In the genomic region with DNA sequence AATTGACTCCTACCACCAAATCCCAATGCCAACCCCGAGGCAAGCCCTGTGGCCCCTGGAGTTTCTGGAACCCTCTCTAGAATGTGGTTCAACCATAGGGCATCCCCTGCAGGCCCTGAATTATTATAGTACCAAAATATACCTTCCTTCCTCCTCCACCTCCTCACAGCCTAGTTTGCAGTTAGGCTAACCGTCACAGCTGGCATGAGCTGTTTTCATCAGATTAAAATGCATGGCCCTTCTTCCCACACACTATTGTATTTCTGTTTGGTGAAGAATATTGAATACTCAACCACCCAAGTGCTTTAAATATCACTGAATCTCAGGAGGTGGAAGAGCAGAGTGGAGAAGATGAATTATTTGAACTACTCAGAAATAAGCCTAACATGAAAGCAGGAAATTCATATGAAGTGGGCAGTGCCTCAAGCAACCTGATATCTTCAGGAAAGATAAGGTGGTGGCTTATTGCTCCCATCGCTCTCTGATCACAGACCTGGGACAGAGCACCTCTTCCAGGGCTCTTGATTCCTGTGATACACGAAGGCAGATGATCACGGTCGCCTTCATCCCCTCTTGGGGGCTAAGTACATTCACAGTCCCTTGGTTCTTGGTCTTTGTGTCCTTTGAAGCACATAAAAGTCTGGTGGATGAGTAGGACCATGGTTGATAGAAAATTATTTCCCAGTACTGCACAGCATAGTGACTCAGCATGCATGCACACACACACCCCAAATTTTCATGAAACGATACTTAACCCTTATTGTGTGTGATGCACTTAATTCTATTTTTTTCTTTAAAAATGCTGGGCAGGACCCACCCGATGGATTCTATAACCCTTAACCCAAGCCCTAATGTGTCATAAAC, we compare ENCODE assay signal across 1 cellular context.
A peak's percentile ranks its signal among the peaks of the same experiment; 100 is the strongest.
TF ChIP-seq lines count a peak whose summit lies in the region.

No MANE protein-coding gene starts in this region.

TF ChIP-seq in K562, 482 proteins besides CTCF, POLR2A, EP300 and RAD21 (continued from another document):
- peak; percentile 80 for TF ChIP-seq MAFG (tag; conservative IDR thresholded peaks at IDR 0.05)
- no peak for TF ChIP-seq MTA3 (IDR thresholded peaks at IDR 0.05; ENCODE audit: borderline replicate concordance)
- TF ChIP-seq ADNP (tag; IDR thresholded peaks at IDR 0.05) = no peak
TF ChIP-seq in K562: peak in this region for 20.
